ENCODE assay signal across 25 cellular contexts in the genomic region with DNA sequence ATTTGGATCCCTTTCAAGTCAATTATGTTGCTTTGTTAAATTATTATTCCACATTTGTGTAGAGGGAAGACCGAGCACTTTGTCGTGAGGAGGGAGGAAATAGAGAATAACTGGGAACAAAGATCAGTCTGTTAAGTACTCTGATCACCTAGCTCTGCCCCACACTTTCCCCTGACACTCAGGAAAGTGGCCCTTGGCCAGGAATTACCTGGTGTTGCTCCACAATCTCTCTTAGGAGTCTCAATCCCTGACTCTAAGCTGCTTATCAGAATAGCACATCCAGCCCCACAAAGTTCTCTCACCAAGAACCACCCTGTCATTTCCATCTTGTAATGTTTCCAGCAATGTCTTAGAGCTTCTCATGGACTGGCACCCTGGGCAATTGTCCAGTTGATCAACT.
DNase-seq lines count a peak whose midpoint lies in the region; ATAC-seq, FAIRE-seq and TF ChIP-seq lines count a peak whose summit lies in the region.
"Had no signal": no experiment of that assay in that cellular context is flagged by ENCODE, and none has a peak within 500 bp of the region (broad histone marks: within the 10 kb centered on the region; RNA-seq: fewer than 3 reads in every experiment).

No MANE protein-coding gene starts in this region.

- no peaks in the 10 kb centered on the region for H3K36me3 ChIP-seq in breast epithelium
- H3K36me3 ChIP-seq: BE2C had no signal

- TF ChIP-seq RAD21 in A549 (conservative IDR thresholded peaks at IDR 0.05 in 1 of 2, IDR thresholded peaks at IDR 0.05 in 1 of 2): no peak

- no peak for DNase-seq in A549 (ENCODE audit: low read depth in 1 of 2, low spot score in 1 of 2)
- DNase-seq in left colon: no peak
- no peak for DNase-seq in omental fat pad (ENCODE audit: low spot score)
- DNase-seq in breast epithelium (ENCODE audit: low spot score in 2 of 2): no peak
- DNase-seq in SKM-1 (lab: John Stamatoyannopoulos, UW; ENCODE audit: unreplicated experiment): no peak
- DNase-seq in KG1 (lab: John Stamatoyannopoulos, UW): no peak
- DNase-seq: ACHN; BE2C; CD8-positive, alpha-beta memory T cell; DMS 273 treated with DMSO at 0.1 percent for 48 hours; IMR-90; MM.1S; NCI-H1436; NCI-H187; NCI-H2081 treated with DMSO at 0.1 percent for 48 hours; NCI-H446; NCI-H524 treated with DMSO at 0.1 percent for 48 hours; SHP77; T-helper 1 cell had no signal

- CTCF ChIA-PET in A549 (lab: Yijun Ruan, JAX): interaction anchor here (1.1 to 1.3 kb wide), 2 partner anchors 26 to 49 kb away, joined by 3 read pairs; no protein-coding TSS in a partner anchor

- FAIRE-seq in A549 (lab: Jason Lieb, UNC): no peak
- FAIRE-seq: G401.6 had no signal

- TF ChIP-seq EP300 in A549 (IDR thresholded peaks at IDR 0.05): no peak

- TF ChIP-seq POLR2A in A549 (IDR thresholded peaks at IDR 0.05; ENCODE audit: low read length) (no peak), breast epithelium (IDR thresholded peaks at IDR 0.05) (no peak)

- ATAC-seq in A549: no peak
- peak; percentile 25 for ATAC-seq in left colon
- peak; percentile 16 for ATAC-seq in omental fat pad (ENCODE audit: low FRiP score)
- ATAC-seq: HCT116, Panc1 had no signal

- H3K4me3 ChIP-seq in A549 (no peak overlapping the region), breast epithelium (no peak overlapping the region)

- no peaks in the 10 kb centered on the region for H3K27me3 ChIP-seq in breast epithelium
- H3K27me3 ChIP-seq: BE2C had no signal

- no peak overlapping the region for H3K4me2 ChIP-seq in A549
- H3K4me2 ChIP-seq: KMS-11 had no signal

- POLR2A ChIA-PET in A549 (lab: Yijun Ruan, JAX): no interaction called here

- intact Hi-C loops in left colon (cut with DNase I, micrococcal nuclease) (no loop called here), breast epithelium (cut with DNase I; ENCODE audit: low total_unique reads) (no loop called here)

- no peak for TF ChIP-seq CTCF in 22Rv1 (IDR thresholded peaks at IDR 0.05)
- no peak for TF ChIP-seq CTCF in A549 (IDR thresholded peaks at IDR 0.05)
- TF ChIP-seq CTCF in omental fat pad (IDR thresholded peaks at IDR 0.05): no peak
- TF ChIP-seq CTCF in breast epithelium (IDR thresholded peaks at IDR 0.05): no peak

- WGBS in A549 (ENCODE audit: missing lambda C conversion rate): 91% methylated on average over 2 of the region's 2 CpGs

- peaks cover 47% of the 10 kb centered on the region for H3K4me1 ChIP-seq in A549
- H3K4me1 ChIP-seq in breast epithelium: no peaks in the 10 kb centered on the region
- H3K4me1 ChIP-seq: BE2C had no signal

- H3K9me3 ChIP-seq in A549 (no peaks in the 10 kb centered on the region), breast epithelium (no peaks in the 10 kb centered on the region)
- H3K9me3 ChIP-seq: BE2C had no signal

- H3K27ac ChIP-seq in 22Rv1 (peak overlapping the region; percentile 2; the same call in 1 of the 2 replicates), A549 (peak overlapping the region; percentile 5 to 61; a peak in 4 of 6 replicates), breast epithelium (no peak overlapping the region)
- H3K27ac ChIP-seq: KMS-11, RWPE1 had no signal

TF ChIP-seq in A549, 52 proteins besides CTCF, POLR2A, EP300 and RAD21:
- TF ChIP-seq, protein P1, sequence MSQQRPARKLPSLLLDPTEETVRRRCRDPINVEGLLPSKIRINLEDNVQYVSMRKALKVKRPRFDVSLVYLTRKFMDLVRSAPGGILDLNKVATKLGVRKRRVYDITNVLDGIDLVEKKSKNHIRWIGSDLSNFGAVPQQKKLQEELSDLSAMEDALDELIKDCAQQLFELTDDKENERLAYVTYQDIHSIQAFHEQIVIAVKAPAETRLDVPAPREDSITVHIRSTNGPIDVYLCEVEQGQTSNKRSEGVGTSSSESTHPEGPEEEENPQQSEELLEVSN (IDR thresholded peaks at IDR 0.05; ENCODE audit: borderline replicate concordance, low read depth): no peak
- TF ChIP-seq, protein P2, sequence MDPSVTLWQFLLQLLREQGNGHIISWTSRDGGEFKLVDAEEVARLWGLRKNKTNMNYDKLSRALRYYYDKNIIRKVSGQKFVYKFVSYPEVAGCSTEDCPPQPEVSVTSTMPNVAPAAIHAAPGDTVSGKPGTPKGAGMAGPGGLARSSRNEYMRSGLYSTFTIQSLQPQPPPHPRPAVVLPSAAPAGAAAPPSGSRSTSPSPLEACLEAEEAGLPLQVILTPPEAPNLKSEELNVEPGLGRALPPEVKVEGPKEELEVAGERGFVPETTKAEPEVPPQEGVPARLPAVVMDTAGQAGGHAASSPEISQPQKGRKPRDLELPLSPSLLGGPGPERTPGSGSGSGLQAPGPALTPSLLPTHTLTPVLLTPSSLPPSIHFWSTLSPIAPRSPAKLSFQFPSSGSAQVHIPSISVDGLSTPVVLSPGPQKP (IDR thresholded peaks at IDR 0.05; ENCODE audit: low read depth, low read length): no peak
- TF ChIP-seq TFCP2L1 (CRISPR knock-in tag; IDR thresholded peaks at IDR 0.05): no peak

Comparison
In these comparisons a context has a peak if more than half of its experiments do, and no peak if none do; other contexts are left out.
1. H3K27ac ChIP-seq: peak in 22Rv1 (single experiment) and A549 (2 of 2); none in breast epithelium (0 of 2).
2. ATAC-seq: peak in left colon (single experiment) and omental fat pad (single experiment); none in A549 (0 of 2).